10 cellular contexts compared by ENCODE assay signal in the genomic region with DNA sequence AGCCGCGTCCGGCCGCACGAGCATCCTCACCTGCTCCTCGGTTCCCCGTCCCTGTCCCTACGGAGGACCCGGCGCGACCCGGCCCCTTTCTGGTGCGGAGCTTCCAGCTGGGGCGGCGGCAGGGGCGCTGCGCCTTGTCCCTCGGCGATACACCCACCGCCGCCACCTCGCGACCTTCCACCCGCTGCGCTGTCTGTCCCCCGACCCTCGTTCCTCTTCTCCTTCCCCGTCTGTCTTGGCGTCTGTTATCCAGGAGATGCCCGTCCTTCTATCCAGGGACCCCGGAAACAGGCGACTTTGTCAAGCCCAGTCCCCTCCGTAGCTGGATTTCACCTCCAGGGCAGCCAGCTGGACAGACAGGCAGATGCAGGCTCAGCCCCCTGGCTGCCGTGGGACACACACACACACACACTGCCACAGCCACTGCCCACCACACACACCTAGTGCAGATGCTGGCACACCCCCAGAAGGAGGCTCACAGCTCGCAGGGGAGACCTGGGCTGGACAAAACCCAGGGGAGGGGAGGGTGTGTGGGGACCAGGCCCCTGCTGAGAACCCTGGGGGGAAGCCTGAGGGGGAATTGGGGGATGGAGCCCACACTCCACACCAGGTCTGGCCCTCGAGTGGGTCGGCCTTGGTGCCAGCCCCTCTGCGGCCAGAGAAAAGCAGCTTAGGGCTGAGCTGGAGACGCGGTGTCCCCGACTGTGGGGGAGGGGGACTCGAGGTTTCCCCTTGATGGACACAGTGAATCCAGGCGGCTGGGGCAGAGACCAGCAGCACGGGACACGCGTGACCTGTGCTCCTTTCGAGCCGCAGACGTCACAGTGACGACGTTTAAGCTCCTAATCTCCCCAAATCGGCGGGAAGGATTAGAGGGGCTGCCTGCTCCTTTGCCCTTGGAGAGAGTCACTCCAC. TPM values are rescaled to one million over a fixed set of nuclear protein-coding genes. Genes with fewer than 3 reads are reported as not detected.
DNase-seq lines count a peak whose midpoint lies in the region; ATAC-seq and TF ChIP-seq lines count a peak whose summit lies in the region.
"Had no signal": no experiment of that assay in that cellular context is flagged by ENCODE, and none has a peak within 500 bp of the region (broad histone marks: within the 10 kb centered on the region; RNA-seq: fewer than 3 reads in every experiment).

No MANE protein-coding gene starts in this region.

- no peak overlapping the region for H2BK5ac ChIP-seq in mesenchymal stem cell (ENCODE audit: low read depth, low read length, poor library complexity, severe bottlenecking)

- no peak overlapping the region for H2BK15ac ChIP-seq in mesenchymal stem cell (ENCODE audit: low read depth, poor library complexity, severe bottlenecking)

- no peak overlapping the region for H2AK5ac ChIP-seq in mesenchymal stem cell (ENCODE audit: low read length, severe bottlenecking)

- H3K9me3 Mint-ChIP-seq in central memory CD8-positive, alpha-beta T cell = no peaks in the 10 kb centered on the region

- TF ChIP-seq POLR2A in heart left ventricle (IDR thresholded peaks at IDR 0.05) (no peak), vagina (IDR thresholded peaks at IDR 0.05) (no peak), erythroblast (IDR thresholded peaks at IDR 0.05; ENCODE audit: low read length) (no peak)

- no peak for TF ChIP-seq CTCF in heart left ventricle (IDR thresholded peaks at IDR 0.05)
- no peak for TF ChIP-seq CTCF in vagina (IDR thresholded peaks at IDR 0.05)

- no peak overlapping the region for H2AFZ ChIP-seq in mesenchymal stem cell (ENCODE audit: low read depth, low read length)

- H3K18ac ChIP-seq in mesenchymal stem cell (ENCODE audit: low read depth in 1 of 2, low read length in 2 of 2) = peak overlapping the region in 1 of 2 experiments; percentile 64

- H3K14ac ChIP-seq in mesenchymal stem cell (ENCODE audit: low read length in 2 of 2) = peak overlapping the region in 1 of 2 experiments; percentile 89

- H3K23ac ChIP-seq in mesenchymal stem cell (ENCODE audit: low read length in 2 of 2) = peak overlapping the region in 1 of 2 experiments; percentile 99

- H3K4me3 ChIP-seq in heart left ventricle (peak overlapping the region in 7 of 12 donors; percentile 18 to 44 (median 38)), mesenchymal stem cell (ENCODE audit: insufficient read depth in 1 of 2, low read depth in 1 of 2, low read length in 2 of 2) (peak overlapping the region in 1 of 2 experiments; percentile 58), vagina (peak overlapping the region; percentile 29 to 46)

- peak overlapping the region; percentile 52 for H3K27ac Mint-ChIP-seq in central memory CD8-positive, alpha-beta T cell (ENCODE audit: low read depth)

- peaks cover 0 to 5% (median 0%) of the 10 kb centered on the region in 9 donors for H3K36me3 ChIP-seq in heart left ventricle
- H3K36me3 ChIP-seq in mesenchymal stem cell (ENCODE audit: control insufficient read depth in 1 of 2, insufficient read depth in 2 of 2, low read depth in 1 of 2, low read length in 2 of 2) = peaks cover 6 to 36% of the 10 kb centered on the region in 2 experiments
- no peaks in the 10 kb centered on the region for H3K36me3 ChIP-seq in vagina

- peaks cover 19 to 50% (median 33%) of the 10 kb centered on the region in 9 donors for H3K27me3 ChIP-seq in heart left ventricle
- peaks cover 14 to 28% of the 10 kb centered on the region in 2 experiments for H3K27me3 ChIP-seq in mesenchymal stem cell (ENCODE audit: control insufficient read depth in 1 of 2, insufficient read depth in 1 of 2, low read length in 2 of 2)
- H3K27me3 ChIP-seq in vagina = no peaks in the 10 kb centered on the region

- H4K8ac ChIP-seq in mesenchymal stem cell (ENCODE audit: low read length) = no peak overlapping the region

- no peak overlapping the region for H4K91ac ChIP-seq in mesenchymal stem cell (ENCODE audit: low read length)

- WGBS in heart left ventricle, 4 donors = 19 to 32% (median 24%) methylated on average over 44 to 53 of the region's 53 CpGs
- WGBS in mesenchymal stem cell = 8% methylated on average over 50 of the region's 53 CpGs

- peak overlapping the region; percentile 58 for H3K4me3 Mint-ChIP-seq in central memory CD8-positive, alpha-beta T cell

- H3K27ac ChIP-seq in heart left ventricle (no peak overlapping the region), mesenchymal stem cell (ENCODE audit: low read length, poor library complexity, severe bottlenecking) (no peak overlapping the region), vagina (no peak overlapping the region)

- H3K4me1 ChIP-seq in heart left ventricle = peaks cover 0 to 39% (median 11%) of the 10 kb centered on the region in 12 donors
- H3K4me1 ChIP-seq in mesenchymal stem cell (ENCODE audit: control insufficient read depth, insufficient read depth, low read depth, low read length) = peaks cover 54% of the 10 kb centered on the region
- H3K4me1 ChIP-seq in vagina = peaks cover 17% of the 10 kb centered on the region

- H3K4me1 Mint-ChIP-seq in central memory CD8-positive, alpha-beta T cell = peaks cover 11% of the 10 kb centered on the region

- no peak overlapping the region for H2BK120ac ChIP-seq in mesenchymal stem cell (ENCODE audit: low read depth, low read length)

- intact Hi-C loops in heart left ventricle (cut with DNase I) (no loop called here), cardiac septum (cut with DNase I) (no loop called here), vagina (cut with DNase I) (no loop called here)

- H3K79me1 ChIP-seq in mesenchymal stem cell (replicated peaks; ENCODE audit: low read length, poor library complexity, severe bottlenecking) = peaks cover 2% of the 10 kb centered on the region

- H3K9ac ChIP-seq in mesenchymal stem cell (ENCODE audit: low read length) = no peak overlapping the region

- peaks cover 18% of the 10 kb centered on the region for H3K27me3 Mint-ChIP-seq in central memory CD8-positive, alpha-beta T cell

- H3K9me3 ChIP-seq in heart left ventricle = no peaks in the 10 kb centered on the region
- H3K9me3 ChIP-seq in mesenchymal stem cell (ENCODE audit: control insufficient read depth, low read length) = no peaks in the 10 kb centered on the region
- no peaks in the 10 kb centered on the region for H3K9me3 ChIP-seq in vagina

- DNase-seq in heart left ventricle (no peak), cardiac septum (ENCODE audit: low spot score) (no peak), mesenchymal stem cell (peak; percentile 30), vagina (ENCODE audit: extremely low spot score in 2 of 2) (no peak), DMS53 treated with DMSO at 0.1 percent for 48 hours (lab: John Stamatoyannopoulos, UW; ENCODE audit: unreplicated experiment) (no peak), erythroblast (lab: John Stamatoyannopoulos, UW) (no peak), NCI-H345 treated with DMSO at 0.1 percent for 48 hours (lab: John Stamatoyannopoulos, UW; ENCODE audit: unreplicated experiment) (no peak)
- no peak for DNase-seq in central memory CD8-positive, alpha-beta T cell (ENCODE audit: low spot score in 2 of 2)
- DNase-seq: NCI-H510A had no signal

- no peak for ATAC-seq in heart left ventricle
- no peak for ATAC-seq in central memory CD8-positive, alpha-beta T cell (replicated peaks; ENCODE audit: extremely low read depth, poor library complexity, severe bottlenecking)

- peak overlapping the region; percentile 81 for H3K4me2 ChIP-seq in mesenchymal stem cell (ENCODE audit: low read length, poor library complexity, severe bottlenecking)

- H3K36me3 Mint-ChIP-seq in central memory CD8-positive, alpha-beta T cell (ENCODE audit: insufficient read depth) = peaks cover 11% of the 10 kb centered on the region

- H3K4ac ChIP-seq in mesenchymal stem cell (ENCODE audit: low read depth in 1 of 2, low read length in 2 of 2) = no peak overlapping the region

- H2BK12ac ChIP-seq in mesenchymal stem cell (ENCODE audit: low read length in 2 of 2) = no peak overlapping the region

RNA-seq across cellular contexts. Expression of a gene that starts 0.8 kb away (rescaled TPM):
- total RNA-seq in heart left ventricle = 1 to 10 TPM in 1 of 9 donors, under 1 TPM in 5, not detected in 3; 0.20 to 1.0 (median 0.48) TPM
- under 1 TPM in 1 of 2 donors, not detected in 1; 0.07 TPM for polyA plus RNA-seq in heart left ventricle
- 0.81 TPM for total RNA-seq in cardiac septum
- polyA plus RNA-seq in mesenchymal stem cell (2013, experiment 1 of 2) = 0.08 TPM
- polyA plus RNA-seq in mesenchymal stem cell (2013, experiment 2 of 2) = not detected
- total RNA-seq in vagina = 1.2 TPM
- polyA plus RNA-seq: fibroblast of lung had no signal

RNA-seq across cellular contexts. Expression of a gene that starts 10.9 kb away (rescaled TPM):
- under 1 TPM in 1 of 9 donors, not detected in 8; 0.81 TPM for total RNA-seq in heart left ventricle
- polyA plus RNA-seq in heart left ventricle = not detected
- total RNA-seq in cardiac septum = not detected
- not detected for polyA plus RNA-seq in mesenchymal stem cell (2013, experiment 1 of 2)
- polyA plus RNA-seq in mesenchymal stem cell (2013, experiment 2 of 2) = not detected
- total RNA-seq in vagina = not detected
- total RNA-seq: fibroblast of lung had no signal
- polyA plus RNA-seq: fibroblast of lung had no signal

RNA-seq across cellular contexts. Expression of a gene that starts 13.1 kb away (rescaled TPM):
- total RNA-seq in heart left ventricle (not detected), cardiac septum (not detected), vagina (not detected)
- polyA plus RNA-seq in heart left ventricle = under 1 TPM in 1 of 2 donors, not detected in 1; 0.07 TPM
- not detected for polyA plus RNA-seq in mesenchymal stem cell (2013, experiment 1 of 2)
- not detected for polyA plus RNA-seq in mesenchymal stem cell (2013, experiment 2 of 2)
- total RNA-seq: fibroblast of lung had no signal
- polyA plus RNA-seq: fibroblast of lung had no signal

RNA-seq across cellular contexts. Expression of a gene that starts 22.1 kb away (rescaled TPM):
- total RNA-seq in heart left ventricle = 10 to 100 TPM in 7 of 9 donors, 1 to 10 TPM in 2; 5.5 to 30.6 (median 14.9) TPM
- polyA plus RNA-seq in heart left ventricle = 10 to 100 TPM in 1 of 2 donors, 1 to 10 TPM in 1; 9.5 to 21.1 TPM
- total RNA-seq in cardiac septum = 9.7 TPM
- polyA plus RNA-seq in mesenchymal stem cell (2013, experiment 1 of 2) = 6.8 TPM
- polyA plus RNA-seq in mesenchymal stem cell (2013, experiment 2 of 2) = 7.3 TPM
- 18.9 TPM for total RNA-seq in vagina

RNA-seq across cellular contexts. Expression of a gene that starts 57.2 kb away (rescaled TPM):
- total RNA-seq in heart left ventricle (10 to 100 TPM; 11.8 to 25.6 (median 15.1) TPM), cardiac septum (21.3 TPM), vagina (33.6 TPM)
- polyA plus RNA-seq in heart left ventricle = 10 to 100 TPM; 14.3 to 17.8 TPM
- polyA plus RNA-seq in mesenchymal stem cell (2013, experiment 1 of 2) = 21.2 TPM
- polyA plus RNA-seq in mesenchymal stem cell (2013, experiment 2 of 2) = 20.6 TPM
